Comparison of ENCODE assay signal across 13 cellular contexts in the genomic region with DNA sequence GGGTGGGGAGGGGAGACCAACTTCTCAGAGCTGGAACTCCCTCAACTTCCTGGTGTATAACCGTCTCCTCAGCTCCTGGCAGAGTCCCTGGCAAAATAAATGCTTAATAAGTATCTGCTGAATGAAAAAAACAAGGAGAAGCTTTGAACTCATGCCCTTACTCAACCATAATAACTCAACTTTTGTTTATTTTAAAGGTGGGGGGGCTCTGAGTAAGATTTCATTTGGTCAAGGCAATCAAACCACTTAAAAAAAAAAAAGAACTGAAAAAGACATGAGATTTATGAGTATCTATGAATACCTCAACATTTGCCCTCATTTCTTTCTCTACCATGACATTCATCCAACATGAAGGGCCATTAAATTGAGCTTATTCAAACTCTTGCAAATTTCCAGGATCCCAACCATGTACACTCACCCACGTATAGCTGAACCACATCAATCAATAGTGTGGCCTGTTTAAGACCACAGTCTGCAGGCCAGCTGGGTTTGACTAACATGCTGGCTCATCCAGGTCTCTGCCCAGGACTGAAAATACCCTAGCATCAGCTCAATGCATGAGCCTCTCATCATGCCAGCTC.
A peak's percentile ranks its signal among the peaks of the same experiment; 100 is the strongest.
DNase-seq lines count a peak whose midpoint lies in the region; ATAC-seq and TF ChIP-seq lines count a peak whose summit lies in the region.
"Had no signal": no experiment of that assay in that cellular context is flagged by ENCODE, and none has a peak within 500 bp of the region (broad histone marks: within the 10 kb centered on the region; RNA-seq: fewer than 3 reads in every experiment).

No MANE protein-coding gene starts in this region.

- no peak for TF ChIP-seq CTCF in activated CD8-positive, alpha-beta T cell treated with anti-CD3 and anti-CD28 coated beads for 36 hours (IDR thresholded peaks at IDR 0.05)
- no peak for TF ChIP-seq CTCF in choroid plexus epithelial cell (conservative IDR thresholded peaks at IDR 0.05; ENCODE audit: low read depth, low read length)

- no peaks in the 10 kb centered on the region for H3K27me3 ChIP-seq in MG63
- H3K27me3 ChIP-seq: SJSA1 had no signal

- H3K9me3 Mint-ChIP-seq in activated CD8-positive, alpha-beta T cell treated with anti-CD3 and anti-CD28 coated beads for 36 hours, result no peaks in the 10 kb centered on the region
- H3K9me3 Mint-ChIP-seq in activated CD8-positive, alpha-beta T cell treated with anti-CD3 and anti-CD28 coated beads, Interleukin-2, amount 10 ng/mL, durations not matched to agents 7 days and 5 days (ENCODE audit: insufficient read depth), result no peaks in the 10 kb centered on the region

- no peaks in the 10 kb centered on the region for H3K36me3 ChIP-seq in MG63
- H3K36me3 ChIP-seq: SJSA1 had no signal

- peaks cover 95% of the 10 kb centered on the region for H3K4me1 Mint-ChIP-seq in activated CD8-positive, alpha-beta T cell treated with anti-CD3 and anti-CD28 coated beads for 36 hours (ENCODE audit: low read depth)
- peaks cover 86% of the 10 kb centered on the region for H3K4me1 Mint-ChIP-seq in activated CD8-positive, alpha-beta T cell treated with anti-CD3 and anti-CD28 coated beads, Interleukin-2, amount 10 ng/mL, durations not matched to agents 7 days and 5 days (ENCODE audit: low read depth)

- no peak overlapping the region for H3K4me3 Mint-ChIP-seq in activated CD8-positive, alpha-beta T cell treated with anti-CD3 and anti-CD28 coated beads for 36 hours
- no peak overlapping the region for H3K4me3 Mint-ChIP-seq in activated CD8-positive, alpha-beta T cell treated with anti-CD3 and anti-CD28 coated beads, Interleukin-2, amount 10 ng/mL, durations not matched to agents 7 days and 5 days

- CTCF ChIA-PET in activated CD8-positive, alpha-beta T cell treated with anti-CD3 and anti-CD28 coated beads for 36 hours (lab: Charles Lee), result interaction anchor here (0.6 to 1.7 kb wide), 7 partner anchors 14 to 124 kb away, joined by 3 to 5 read pairs (median 4); no protein-coding TSS in a partner anchor
- CTCF ChIA-PET in activated CD8-positive, alpha-beta T cell treated with anti-CD3 and anti-CD28 coated beads, Interleukin-2, amount 10 ng/mL, durations not matched to agents 7 days and 5 days (lab: Charles Lee), result interaction anchor here (0.7 to 1.8 kb wide), 4 partner anchors 9 to 85 kb away, joined by 3 to 10 read pairs (median 7); no protein-coding TSS in a partner anchor

- H3K4me3 ChIP-seq in MG63 (no peak overlapping the region), choroid plexus epithelial cell (ENCODE audit: low read depth, low read length) (no peak overlapping the region)
- H3K4me3 ChIP-seq: SJSA1 had no signal

- no peak for ATAC-seq in activated CD8-positive, alpha-beta T cell treated with anti-CD3 and anti-CD28 coated beads for 36 hours
- no peak for ATAC-seq in activated CD8-positive, alpha-beta T cell treated with anti-CD3 and anti-CD28 coated beads, Interleukin-2, amount 10 ng/mL, durations not matched to agents 7 days and 5 days

- intact Hi-C loops in activated CD8-positive, alpha-beta T cell treated with anti-CD3 and anti-CD28 coated beads for 36 hours (cut with micrococcal nuclease), result no loop called here

- H3K27me3 Mint-ChIP-seq in activated CD8-positive, alpha-beta T cell treated with anti-CD3 and anti-CD28 coated beads for 36 hours, result no peaks in the 10 kb centered on the region
- H3K27me3 Mint-ChIP-seq in activated CD8-positive, alpha-beta T cell treated with anti-CD3 and anti-CD28 coated beads, Interleukin-2, amount 10 ng/mL, durations not matched to agents 7 days and 5 days (ENCODE audit: low read depth), result no peaks in the 10 kb centered on the region

- H3K36me3 Mint-ChIP-seq in activated CD8-positive, alpha-beta T cell treated with anti-CD3 and anti-CD28 coated beads for 36 hours (ENCODE audit: low read depth), result peaks cover 29% of the 10 kb centered on the region
- peaks cover 19% of the 10 kb centered on the region for H3K36me3 Mint-ChIP-seq in activated CD8-positive, alpha-beta T cell treated with anti-CD3 and anti-CD28 coated beads, Interleukin-2, amount 10 ng/mL, durations not matched to agents 7 days and 5 days (ENCODE audit: low read depth)

- peak; percentile 74 for DNase-seq in activated CD8-positive, alpha-beta T cell treated with anti-CD3 and anti-CD28 coated beads for 36 hours
- no peak for DNase-seq in activated CD8-positive, alpha-beta T cell treated with anti-CD3 and anti-CD28 coated beads, Interleukin-2, amount 10 ng/mL, durations not matched to agents 7 days and 5 days
- DNase-seq in MG63, result peak; percentile 78
- peak; percentile 58 for DNase-seq in choroid plexus epithelial cell (ENCODE audit: low read depth)
- peak; percentile 56 for DNase-seq in stimulated activated CD8-positive, alpha-beta memory T cell treated with anti-CD3 and anti-CD28 coated beads, Interleukin-4, amount 100 ng/mL, for 48 hours
- DNase-seq in HUDEP-2 (lab: John Stamatoyannopoulos, UW; ENCODE audit: unreplicated experiment in 76 of 76), result no peak
- DNase-seq in T-helper 1 cell, result no peak
- no peak for DNase-seq in foreskin melanocyte
- DNase-seq: ACHN; effector CD4-positive, alpha-beta T cell; NCI-H1436 treated with DMSO at 0.1 percent for 48 hours; stimulated activated naive CD4-positive, alpha-beta T cell had no signal

- POLR2A ChIA-PET in activated CD8-positive, alpha-beta T cell treated with anti-CD3 and anti-CD28 coated beads for 36 hours (lab: Charles Lee), result interaction anchor here (0.8 to 5.0 kb wide), 8 partner anchors 9 to 120 kb away, joined by 3 to 64 read pairs (median 4); no protein-coding TSS in a partner anchor
- POLR2A ChIA-PET in activated CD8-positive, alpha-beta T cell treated with anti-CD3 and anti-CD28 coated beads, Interleukin-2, amount 10 ng/mL, durations not matched to agents 7 days and 5 days (lab: Charles Lee), result interaction anchor here (1.3 kb wide), 1 partner anchor 18 kb away, joined by 6 read pairs; no protein-coding TSS in a partner anchor

- peak overlapping the region; percentile 32 for H3K27ac Mint-ChIP-seq in activated CD8-positive, alpha-beta T cell treated with anti-CD3 and anti-CD28 coated beads for 36 hours
- no peak overlapping the region for H3K27ac Mint-ChIP-seq in activated CD8-positive, alpha-beta T cell treated with anti-CD3 and anti-CD28 coated beads, Interleukin-2, amount 10 ng/mL, durations not matched to agents 7 days and 5 days

- H3K9me3 ChIP-seq in MG63, result no peaks in the 10 kb centered on the region
- H3K9me3 ChIP-seq: SJSA1 had no signal

Comparison
In these comparisons a context has a peak if more than half of its experiments do, and no peak if none do; other contexts are left out.
1. DNase-seq: peak in activated CD8-positive, alpha-beta T cell treated with anti-CD3 and anti-CD28 coated beads for 36 hours (single experiment), MG63 (single experiment), choroid plexus epithelial cell (single experiment) and stimulated activated CD8-positive, alpha-beta memory T cell treated with anti-CD3 and anti-CD28 coated beads, Interleukin-4, amount 100 ng/mL, for 48 hours (single experiment); none in activated CD8-positive, alpha-beta T cell treated with anti-CD3 and anti-CD28 coated beads, Interleukin-2, amount 10 ng/mL, durations not matched to agents 7 days and 5 days (single experiment), HUDEP-2 (0 of 76), T-helper 1 cell (0 of 5) and foreskin melanocyte (single experiment).